In genomic region chr4:136438645-136439044, GRCh38 we compare ENCODE assay signal across 3 cellular contexts.
TF ChIP-seq lines count a peak whose summit lies in the region.

No MANE protein-coding gene starts in this region.

TF ChIP-seq in A549, 52 proteins besides CTCF, POLR2A, EP300 and RAD21:
- TF ChIP-seq PHF8 (IDR thresholded peaks at IDR 0.05; ENCODE audit: borderline replicate concordance, low read depth) (no peak), MAFK (IDR thresholded peaks at IDR 0.05; ENCODE audit: partially characterized antibody) (peak; percentile 76), MAZ (IDR thresholded peaks at IDR 0.05; ENCODE audit: borderline replicate concordance, low read depth, low read length) (no peak), HMGXB4 (CRISPR knock-in tag; IDR thresholded peaks at IDR 0.05; ENCODE audit: borderline replicate concordance) (no peak)
TF ChIP-seq in A549: peak in this region for 1.

TF ChIP-seq in IMR-90, 13 proteins besides CTCF, POLR2A, EP300 and RAD21:
- TF ChIP-seq MXI1 (IDR thresholded peaks at IDR 0.05; ENCODE audit: borderline replicate concordance, low read depth, low read length) (no peak), FOS (IDR thresholded peaks at IDR 0.05; ENCODE audit: low read depth, low read length) (no peak), MAFK (IDR thresholded peaks at IDR 0.05; ENCODE audit: low read depth, low read length) (peak; percentile 92)
TF ChIP-seq in IMR-90: peak in this region for 1.

TF ChIP-seq in H1, 55 proteins besides CTCF, POLR2A, EP300 and RAD21:
- TF ChIP-seq MAFK (IDR thresholded peaks at IDR 0.05; ENCODE audit: low read depth, low read length) = peak; percentile 45; the same call in 1 of the 2 replicates
- no peak for TF ChIP-seq SP4 (IDR thresholded peaks at IDR 0.05; ENCODE audit: low read length)
TF ChIP-seq in H1: peak in this region for 1.
